Comparison of ENCODE assay signal across 2 cellular contexts in the genomic region with DNA sequence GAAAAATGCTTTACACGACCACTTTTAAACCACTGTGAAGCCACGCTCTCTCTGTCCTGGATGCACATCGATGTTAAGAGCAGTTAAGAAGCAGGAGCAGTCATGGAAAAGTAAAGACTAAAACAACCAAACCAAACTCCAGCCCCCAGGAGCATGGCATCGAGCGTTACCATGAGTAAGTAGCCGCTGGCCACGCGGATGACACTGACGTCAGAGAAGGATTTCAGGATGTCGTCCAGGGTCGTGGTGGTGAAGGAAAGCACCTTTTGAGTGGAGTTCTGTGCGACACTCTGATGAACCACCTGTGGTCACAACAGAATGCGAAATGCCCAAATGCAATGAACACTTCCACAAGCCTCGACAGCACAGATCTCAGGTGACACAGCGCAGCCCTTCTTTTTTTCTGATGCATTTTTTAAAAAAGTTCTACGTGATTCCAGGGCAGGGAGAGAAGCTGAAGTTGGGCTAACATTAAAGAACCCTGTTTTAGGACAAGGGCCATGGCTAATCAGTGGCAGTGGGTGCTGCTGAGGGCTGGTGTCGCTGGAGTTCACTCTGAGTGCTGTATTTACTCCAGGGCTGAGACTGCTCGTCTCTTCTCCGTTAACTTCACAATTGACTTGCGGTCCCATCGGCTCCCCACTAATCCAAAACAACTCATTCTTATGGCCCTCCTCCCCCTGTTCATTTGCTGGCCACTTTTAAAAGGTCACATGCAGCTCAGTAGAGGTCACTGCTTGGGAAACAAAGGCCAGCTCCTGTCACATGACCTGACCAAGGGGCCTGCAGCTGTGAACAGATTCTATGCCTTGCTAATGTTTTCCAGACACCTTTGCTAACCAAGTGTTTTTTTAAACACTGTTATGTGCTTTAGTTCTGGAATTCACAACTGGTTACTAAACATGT.
TF ChIP-seq lines count a peak whose summit lies in the region.

No MANE protein-coding gene starts in this region.

TF ChIP-seq in WTC11, 78 proteins besides CTCF, POLR2A, EP300 and RAD21:
- TF ChIP-seq, protein P1, sequence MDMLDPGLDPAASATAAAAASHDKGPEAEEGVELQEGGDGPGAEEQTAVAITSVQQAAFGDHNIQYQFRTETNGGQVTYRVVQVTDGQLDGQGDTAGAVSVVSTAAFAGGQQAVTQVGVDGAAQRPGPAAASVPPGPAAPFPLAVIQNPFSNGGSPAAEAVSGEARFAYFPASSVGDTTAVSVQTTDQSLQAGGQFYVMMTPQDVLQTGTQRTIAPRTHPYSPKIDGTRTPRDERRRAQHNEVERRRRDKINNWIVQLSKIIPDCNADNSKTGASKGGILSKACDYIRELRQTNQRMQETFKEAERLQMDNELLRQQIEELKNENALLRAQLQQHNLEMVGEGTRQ (CRISPR knock-in tag; IDR thresholded peaks at IDR 0.05) = peak; percentile 78
- no peak for TF ChIP-seq IRF2 (CRISPR knock-in tag; IDR thresholded peaks at IDR 0.05; ENCODE audit: borderline replicate concordance, low read depth)

TF ChIP-seq in H1, 55 proteins besides CTCF, POLR2A, EP300 and RAD21:
- TF ChIP-seq, protein P1 (IDR thresholded peaks at IDR 0.05; ENCODE audit: low read length) = peak; percentile 39; the same call in 1 of the 2 replicates
- TF ChIP-seq CHD1 (IDR thresholded peaks at IDR 0.05; ENCODE audit: low read depth, low read length) = no peak
